Comparison of ENCODE assay signal across 22 cellular contexts in genomic region chr3:37803726-37804469, GRCh38. TPM values are rescaled to one million over a fixed set of nuclear protein-coding genes. Genes with fewer than 3 reads are reported as not detected.
DNase-seq lines count a peak whose midpoint lies in the region; ATAC-seq and TF ChIP-seq lines count a peak whose summit lies in the region.
"Had no signal": no experiment of that assay in that cellular context is flagged by ENCODE, and none has a peak within 500 bp of the region (broad histone marks: within the 10 kb centered on the region; RNA-seq: fewer than 3 reads in every experiment).

No MANE protein-coding gene starts in this region.

- WGBS in IMR-90 (ENCODE audit: extremely low coverage in 2 of 2, insufficient read length in 1 of 2), 2 experiments = 89% methylated on average over 4 of the region's 10 CpGs; no CpG with 5 or more reads in 1 of the 2 experiments

- H2BK15ac ChIP-seq in IMR-90 (ENCODE audit: low read depth, low read length) = no peak overlapping the region

- H3K36me3 ChIP-seq in H7 (replicated peaks; ENCODE audit: control insufficient read depth, insufficient read depth, low read length) (no peaks in the 10 kb centered on the region), IMR-90 (ENCODE audit: control insufficient read depth, insufficient read depth, low read length) (no peaks in the 10 kb centered on the region; the same call in 1 of the 2 replicates), neural progenitor cell (no peaks in the 10 kb centered on the region)
- H3K36me3 ChIP-seq: MG63, SJCRH30 had no signal

- TF ChIP-seq RAD21 in IMR-90 (IDR thresholded peaks at IDR 0.05; ENCODE audit: low read length) = no peak

- peaks cover 4% of the 10 kb centered on the region for H3F3A ChIP-seq in neural progenitor cell (ENCODE audit: low read depth)

- H2AK5ac ChIP-seq in IMR-90 (ENCODE audit: low read depth, low read length) = no peak overlapping the region

- H2AFZ ChIP-seq in IMR-90 (replicated peaks; ENCODE audit: low read length, poor library complexity) (no peak overlapping the region), neural progenitor cell (replicated peaks) (no peak overlapping the region)

- POLR2A ChIA-PET in IMR-90 (lab: Charles Lee; ENCODE audit: unreplicated experiment) = no interaction called here

- no TSS peak for BruUV-seq in IMR-90 (replicated peaks; lab: Mats Ljungman, UMichigan)

- dilution Hi-C loops in IMR-90 (cut with HindIII; ENCODE audit: low sequenced_read_pairs, unreplicated experiment) = no loop called here

- H3K27ac Mint-ChIP-seq in neural progenitor cell = peak overlapping the region; percentile 60
- H3K27ac Mint-ChIP-seq: CD8-positive, alpha-beta memory T cell had no signal

- H3K18ac ChIP-seq in IMR-90 (ENCODE audit: low read depth, low read length) = no peak overlapping the region

- no peaks in the 10 kb centered on the region for H3K79me2 ChIP-seq in neural progenitor cell (ENCODE audit: low read depth)

- H3K4me1 Mint-ChIP-seq in neural progenitor cell = peaks cover 30% of the 10 kb centered on the region
- H3K4me1 Mint-ChIP-seq: CD8-positive, alpha-beta memory T cell had no signal

- no peaks in the 10 kb centered on the region for H3K9me3 ChIP-seq in IMR-90 (ENCODE audit: control insufficient read depth, insufficient read depth, low read length)
- no peaks in the 10 kb centered on the region for H3K9me3 ChIP-seq in neural progenitor cell (ENCODE audit: low read depth)
- H3K9me3 ChIP-seq: MG63, SJCRH30 had no signal

- ATAC-seq in IMR-90 (ENCODE audit: low read depth) = no peak
- ATAC-seq: Panc1 had no signal

- peaks cover 11% of the 10 kb centered on the region for H3K27me3 Mint-ChIP-seq in neural progenitor cell (ENCODE audit: insufficient read depth, low read depth)

- no peak for TF ChIP-seq POLR2A in IMR-90 (IDR thresholded peaks at IDR 0.05; ENCODE audit: low read depth, low read length)

- no peak overlapping the region; the same call in 1 of the 2 replicates for H3K23ac ChIP-seq in IMR-90 (ENCODE audit: low read depth, low read length)

- no peak overlapping the region for H3K4me3 Mint-ChIP-seq in neural progenitor cell
- H3K4me3 Mint-ChIP-seq: CD8-positive, alpha-beta memory T cell had no signal

- H4K20me1 ChIP-seq in IMR-90 (ENCODE audit: insufficient read depth, low read length) (peaks cover 4% of the 10 kb centered on the region; the same call in 1 of the 2 replicates), neural progenitor cell (ENCODE audit: low read depth) (peaks cover 6% of the 10 kb centered on the region)

- no peaks in the 10 kb centered on the region for H3K9me3 Mint-ChIP-seq in neural progenitor cell
- H3K9me3 Mint-ChIP-seq: CD8-positive, alpha-beta memory T cell had no signal

- H2BK5ac ChIP-seq in IMR-90 (ENCODE audit: low read depth, low read length, poor library complexity, severe bottlenecking) = no peak overlapping the region

- H2BK20ac ChIP-seq in IMR-90 (ENCODE audit: low read depth, low read length) = no peak overlapping the region

- H3K27ac ChIP-seq in IMR-90 (ENCODE audit: insufficient read depth, low read length) (no peak overlapping the region), neural progenitor cell (no peak overlapping the region), coronary artery (no peak overlapping the region)
- H3K27ac ChIP-seq: KMS-11, SJCRH30 had no signal

- H4K91ac ChIP-seq in IMR-90 (ENCODE audit: insufficient read depth, low read depth, low read length) = no peak overlapping the region

- H3K79me1 ChIP-seq in IMR-90 (ENCODE audit: low read depth in 1 of 2, low read length in 2 of 2) = no peaks in the 10 kb centered on the region

- H2AK9ac ChIP-seq in IMR-90 (replicated peaks; ENCODE audit: low read depth, low read length, poor library complexity) = no peak overlapping the region

- H3K4me3 ChIP-seq in H7 (ENCODE audit: insufficient read depth, low read depth, low read length) = no peak overlapping the region
- H3K4me3 ChIP-seq in IMR-90 (ENCODE audit: insufficient read depth, low read depth, low read length) = no peak overlapping the region
- H3K4me3 ChIP-seq in choroid plexus epithelial cell (ENCODE audit: low read depth, low read length) = no peak overlapping the region
- no peak overlapping the region for H3K4me3 ChIP-seq in neural progenitor cell
- no peak overlapping the region for H3K4me3 ChIP-seq in coronary artery
- H3K4me3 ChIP-seq: MG63, SJCRH30 had no signal

- H3K27me3 ChIP-seq in H7 (ENCODE audit: control insufficient read depth, insufficient read depth, low read length) = no peaks in the 10 kb centered on the region
- peaks cover 1% of the 10 kb centered on the region; the same call in 1 of the 2 replicates for H3K27me3 ChIP-seq in IMR-90 (ENCODE audit: control insufficient read depth, insufficient read depth, low read length)
- no peaks in the 10 kb centered on the region for H3K27me3 ChIP-seq in neural progenitor cell
- H3K27me3 ChIP-seq: MG63, SJCRH30 had no signal

- H3K4me1 ChIP-seq in IMR-90 (ENCODE audit: control insufficient read depth, insufficient read depth, low read length) (peaks cover 15% of the 10 kb centered on the region), neural progenitor cell (peaks cover 16% of the 10 kb centered on the region)

- H2BK120ac ChIP-seq in IMR-90 (ENCODE audit: low read depth, low read length) = no peak overlapping the region

- CTCF ChIA-PET in IMR-90 (lab: Yijun Ruan, JAX) = no interaction called here

- no peak overlapping the region for H4K8ac ChIP-seq in IMR-90 (ENCODE audit: low read depth in 2 of 2, low read length in 2 of 2)

- TF ChIP-seq CTCF in IMR-90 (conservative IDR thresholded peaks at IDR 0.05; ENCODE audit: low read depth, low read length) (no peak), choroid plexus epithelial cell (conservative IDR thresholded peaks at IDR 0.05; ENCODE audit: low read depth, low read length) (peak; percentile 30), neural progenitor cell (IDR thresholded peaks at IDR 0.05) (peak; percentile 19), coronary artery (IDR thresholded peaks at IDR 0.05) (no peak)

- H3K36me3 Mint-ChIP-seq in neural progenitor cell = peaks cover 3% of the 10 kb centered on the region
- H3K36me3 Mint-ChIP-seq: CD8-positive, alpha-beta memory T cell had no signal

- no peak overlapping the region for H3K4me2 ChIP-seq in IMR-90 (ENCODE audit: low read depth, low read length)
- H3K4me2 ChIP-seq in neural progenitor cell = no peak overlapping the region
- H3K4me2 ChIP-seq: KMS-11 had no signal

- in situ Hi-C loops in IMR-90 (cut with MboI; ENCODE audit: low sequenced_read_pairs) = no loop called here

- intact Hi-C loops in IMR-90 (cut with micrococcal nuclease) = no loop called here

- DNase-seq in H7 = peak; percentile 23
- DNase-seq in IMR-90 = no peak
- no peak for DNase-seq in choroid plexus epithelial cell (ENCODE audit: low read depth)
- no peak for DNase-seq in neural progenitor cell (ENCODE audit: low spot score)
- DNase-seq in coronary artery (ENCODE audit: low spot score) = no peak
- DNase-seq in NCI-H774 (lab: John Stamatoyannopoulos, UW) = no peak
- DNase-seq in NAMALWA (ENCODE audit: low spot score) = no peak
- DNase-seq: ACHN; C1 segment of cervical spinal cord; CD8-positive, alpha-beta memory T cell; DMS53; EL; HCEC 1CT; MG63; NCI-H1092; NCI-H1436 treated with DMSO at 0.1 percent for 48 hours; NCI-H2029; NCI-H345; NCI-H524 treated with DMSO at 0.1 percent for 48 hours; SJCRH30 had no signal

- no peak overlapping the region for H3K14ac ChIP-seq in IMR-90 (replicated peaks; ENCODE audit: low read depth, low read length)

- H3K9ac ChIP-seq in IMR-90 (ENCODE audit: low read depth, low read length) = no peak overlapping the region
- H3K9ac ChIP-seq in neural progenitor cell = no peak overlapping the region
- H3K9ac ChIP-seq: KMS-11 had no signal

- H4K5ac ChIP-seq in IMR-90 (ENCODE audit: low read depth, low read length) = no peak overlapping the region

- 0 out of 2 replicates have a peak overlapping the region, but pooled peaks have one; percentile 23 for H3K4ac ChIP-seq in IMR-90 (ENCODE audit: low read depth, low read length)

- H3K56ac ChIP-seq in IMR-90 (ENCODE audit: extremely low read depth, insufficient read depth, low read length) = no peak overlapping the region

- peaks cover 12% of the 10 kb centered on the region; the same call in 1 of the 2 replicates for H3K9me1 ChIP-seq in IMR-90 (ENCODE audit: insufficient read depth, low read length)

TF ChIP-seq in IMR-90, 13 proteins besides CTCF, POLR2A, EP300 and RAD21:
- no peak for TF ChIP-seq BHLHE40 (IDR thresholded peaks at IDR 0.05; ENCODE audit: low read depth, low read length)
- TF ChIP-seq ELK1 (IDR thresholded peaks at IDR 0.05; ENCODE audit: borderline replicate concordance, low read depth, low read length) = no peak
- TF ChIP-seq SMC3 (IDR thresholded peaks at IDR 0.05; ENCODE audit: low read depth, low read length) = no peak
- TF ChIP-seq MAZ (IDR thresholded peaks at IDR 0.05; ENCODE audit: borderline replicate concordance, low read depth, low read length) = no peak

RNA-seq across cellular contexts. Expression of gene CTDSPL, which starts 57.8 kb away (rescaled TPM):
- 20.3 and 21.1 TPM in 2 replicates for total RNA-seq in H7 (2014; rRNA removed; shearing (Covaris generic))
- total RNA-seq in IMR-90 (2012; rRNA removed) = 29.0 and 33.3 TPM in 2 replicates
- 23.9 and 24.5 TPM in 2 replicates for polyA plus RNA-seq in IMR-90 (2012; rRNA removed)
- 16.1 and 16.4 TPM in 2 replicates for polyA plus RNA-seq in IMR-90 (2012; cell fraction: cytosol; rRNA removed)
- polyA plus RNA-seq in IMR-90 (2012; cell fraction: nucleus; rRNA removed; ENCODE audit: low replicate concordance) = 17.1 and 36.9 TPM in 2 replicates
- total RNA-seq in neural progenitor cell (ENCODE audit: low replicate concordance) = 36.9 and 43.0 TPM in 2 replicates
- polyA plus RNA-seq: CD8-positive, alpha-beta memory T cell had no signal

Comparison
In these comparisons a context has a peak if more than half of its experiments do, and no peak if none do; other contexts are left out.
1. CTCF ChIP-seq: peak in choroid plexus epithelial cell (single experiment) and neural progenitor cell (single experiment); none in IMR-90 (single experiment) and coronary artery (single experiment).